Comparison of ENCODE assay signal across 28 cellular contexts in genomic region chr1:99107680-99108079, GRCh38.
"Had no signal": no experiment of that assay in that cellular context is flagged by ENCODE, and none has a peak within 500 bp of the region (broad histone marks: within the 10 kb centered on the region; RNA-seq: fewer than 3 reads in every experiment).

No MANE protein-coding gene starts in this region.

- H3K9me3 ChIP-seq: esophagus squamous epithelium, gastrocnemius medialis, left lung, mucosa of descending colon had no signal

- H3K27me3 ChIP-seq: dorsolateral prefrontal cortex, esophagus squamous epithelium, gastrocnemius medialis, heart right ventricle, left lung had no signal

- H3K9me3 Mint-ChIP-seq: mesothelial cell of epicardium had no signal

- H3K36me3 Mint-ChIP-seq: mesothelial cell of epicardium; naive B cell; naive thymus-derived CD8-positive, alpha-beta T cell had no signal

- H3K27ac ChIP-seq: coronary artery, dorsolateral prefrontal cortex, epithelial cell of prostate, esophagus squamous epithelium, gastrocnemius medialis, heart right ventricle, left lung, lower lobe of right lung had no signal

- H3K4me3 ChIP-seq: coronary artery, dorsolateral prefrontal cortex, esophagus squamous epithelium, gastrocnemius medialis, heart right ventricle, left lung, lower lobe of right lung, mucosa of descending colon had no signal

- H3K36me3 ChIP-seq: esophagus squamous epithelium, gastrocnemius medialis, heart right ventricle, left lung, lower lobe of right lung had no signal

- H3K4me1 Mint-ChIP-seq: mesothelial cell of epicardium, naive B cell had no signal

- H3K27ac Mint-ChIP-seq: mesothelial cell of epicardium had no signal

- H3K4me3 Mint-ChIP-seq: mesothelial cell of epicardium, naive B cell had no signal

- ATAC-seq: esophagus mucosa; gastrocnemius medialis; heart right ventricle; left cardiac atrium; left lung; left ventricle myocardium superior; lower lobe of right lung; mucosa of descending colon; naive thymus-derived CD8-positive, alpha-beta T cell had no signal

- H3K4me1 ChIP-seq: esophagus squamous epithelium, gastrocnemius medialis, heart right ventricle, left lung, lower lobe of right lung had no signal

- H3K27me3 Mint-ChIP-seq: naive thymus-derived CD8-positive, alpha-beta T cell had no signal

- DNase-seq: dermis blood vessel endothelial cell; dorsolateral prefrontal cortex; effector CD4-positive, alpha-beta T cell; effector memory CD4-positive, alpha-beta T cell; erythroblast; esophagus squamous epithelium; foreskin fibroblast; foreskin melanocyte; gastrocnemius medialis; glutamatergic neuron; head of caudate nucleus; heart right ventricle; hippocampal formation; left cardiac atrium; left lung; left ventricle myocardium superior; lower lobe of right lung; mesenchymal stem cell; mucosa of descending colon; naive B cell; naive thymus-derived CD8-positive, alpha-beta T cell had no signal

- FAIRE-seq: endometrium, islet of Langerhans, keratinocyte had no signal
